In the genomic region with DNA sequence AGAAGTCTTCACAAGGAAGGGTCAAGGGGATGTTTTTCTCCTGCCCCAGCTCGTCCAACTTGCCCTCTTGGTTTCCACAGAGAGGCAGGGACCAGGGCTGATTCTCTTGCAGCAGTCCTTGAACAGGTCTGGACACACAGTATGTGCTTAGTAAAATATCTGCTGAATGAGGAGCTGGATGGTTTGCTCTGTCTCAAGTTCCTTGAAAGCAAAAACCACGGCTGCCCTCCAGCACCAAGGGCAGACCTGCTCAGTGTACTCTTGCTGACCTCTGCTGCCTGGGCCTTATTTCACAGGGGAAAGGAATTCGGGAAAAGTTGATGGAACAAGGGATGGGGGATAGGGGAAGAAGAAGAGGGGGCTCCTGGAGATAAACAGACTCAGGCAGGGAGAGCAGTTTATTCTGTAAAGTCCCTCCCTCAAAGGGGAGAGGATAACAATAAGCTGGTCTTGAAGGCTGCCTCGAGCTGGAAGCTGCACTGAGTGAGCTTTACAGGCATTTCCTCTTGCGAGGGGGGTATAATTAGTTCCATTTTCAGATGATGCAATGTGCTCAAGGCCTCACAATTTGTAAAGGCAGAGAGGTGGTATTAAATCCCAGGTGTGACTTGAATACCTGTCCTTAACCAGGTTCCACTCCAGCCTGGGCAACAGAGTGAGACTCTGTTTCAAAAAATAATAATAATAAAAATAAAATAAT, we compare ENCODE assay signal across 13 cellular contexts. TPM values are rescaled to one million over a fixed set of nuclear protein-coding genes. Genes with fewer than 3 reads are reported as not detected.
DNase-seq lines count a peak whose midpoint lies in the region; ATAC-seq and TF ChIP-seq lines count a peak whose summit lies in the region.
"Had no signal": no experiment of that assay in that cellular context is flagged by ENCODE, and none has a peak within 500 bp of the region (broad histone marks: within the 10 kb centered on the region; RNA-seq: fewer than 3 reads in every experiment).

No MANE protein-coding gene starts in this region.

- no peaks in the 10 kb centered on the region for H3K9me3 Mint-ChIP-seq in activated CD4-positive, alpha-beta memory T cell treated with anti-CD3 and anti-CD28 coated beads, Interleukin-2, amount 10 ng/mL, durations not matched to agents 7 days and 5 days
- no peaks in the 10 kb centered on the region for H3K9me3 Mint-ChIP-seq in nephron progenitor cell

- H3K36me3 Mint-ChIP-seq in activated CD4-positive, alpha-beta memory T cell treated with anti-CD3 and anti-CD28 coated beads, Interleukin-2, amount 10 ng/mL, durations not matched to agents 7 days and 5 days (ENCODE audit: low read depth), result peaks cover 33% of the 10 kb centered on the region
- H3K36me3 Mint-ChIP-seq in nephron progenitor cell (ENCODE audit: low read depth), result peaks cover 55% of the 10 kb centered on the region

- peak overlapping the region; percentile 90 for H3K27ac ChIP-seq in KOPT-K1 (ENCODE audit: low read depth, low read length, poor library complexity, severe bottlenecking)

- H3K4me1 Mint-ChIP-seq in activated CD4-positive, alpha-beta memory T cell treated with anti-CD3 and anti-CD28 coated beads, Interleukin-2, amount 10 ng/mL, durations not matched to agents 7 days and 5 days, result peaks cover 83% of the 10 kb centered on the region
- peaks cover 89% of the 10 kb centered on the region for H3K4me1 Mint-ChIP-seq in nephron progenitor cell

- TF ChIP-seq CTCF in nephron progenitor cell (IDR thresholded peaks at IDR 0.05), result no peak

- ATAC-seq in GM18868 (IDR thresholded peaks at IDR 0.05; ENCODE audit: unreplicated experiment), result no peak

- peak overlapping the region; percentile 22 for H3K27ac Mint-ChIP-seq in activated CD4-positive, alpha-beta memory T cell treated with anti-CD3 and anti-CD28 coated beads, Interleukin-2, amount 10 ng/mL, durations not matched to agents 7 days and 5 days
- peak overlapping the region; percentile 4 for H3K27ac Mint-ChIP-seq in nephron progenitor cell
- H3K27ac Mint-ChIP-seq: stimulated activated naive CD8-positive, alpha-beta T cell treated with anti-CD3 and anti-CD28 coated beads, Interleukin-15, Interleukin-2, amounts not matched to agents 100 ng/mL and 50 ng/mL, for 24 hours had no signal

- H3K36me3 ChIP-seq in KOPT-K1 (ENCODE audit: insufficient read depth, low read length), result peaks cover 49% of the 10 kb centered on the region; the same call in 1 of the 2 replicates

- no peaks in the 10 kb centered on the region for H3K27me3 Mint-ChIP-seq in activated CD4-positive, alpha-beta memory T cell treated with anti-CD3 and anti-CD28 coated beads, Interleukin-2, amount 10 ng/mL, durations not matched to agents 7 days and 5 days
- peaks cover 14% of the 10 kb centered on the region for H3K27me3 Mint-ChIP-seq in nephron progenitor cell (ENCODE audit: low read depth, poor library complexity)
- H3K27me3 Mint-ChIP-seq: stimulated activated naive CD8-positive, alpha-beta T cell treated with anti-CD3 and anti-CD28 coated beads, Interleukin-15, Interleukin-2, amounts not matched to agents 100 ng/mL and 50 ng/mL, for 24 hours had no signal

- CTCF ChIA-PET in activated CD4-positive, alpha-beta memory T cell treated with anti-CD3 and anti-CD28 coated beads, Interleukin-2, amount 10 ng/mL, durations not matched to agents 7 days and 5 days (lab: Charles Lee), result interaction anchor here (0.7 to 1.1 kb wide), 3 partner anchors 11 to 84 kb away, joined by 3 to 5 read pairs (median 3); no protein-coding TSS in a partner anchor

- no peak overlapping the region for H3K4me3 Mint-ChIP-seq in activated CD4-positive, alpha-beta memory T cell treated with anti-CD3 and anti-CD28 coated beads, Interleukin-2, amount 10 ng/mL, durations not matched to agents 7 days and 5 days
- no peak overlapping the region for H3K4me3 Mint-ChIP-seq in nephron progenitor cell
- H3K4me3 Mint-ChIP-seq: stimulated activated naive CD8-positive, alpha-beta T cell treated with anti-CD3 and anti-CD28 coated beads, Interleukin-15, Interleukin-2, amounts not matched to agents 100 ng/mL and 50 ng/mL, for 24 hours had no signal

- H3K9me3 ChIP-seq in KOPT-K1 (ENCODE audit: insufficient read depth, low read length, poor library complexity, severe bottlenecking), result no peaks in the 10 kb centered on the region

- POLR2A ChIA-PET in activated CD4-positive, alpha-beta memory T cell treated with anti-CD3 and anti-CD28 coated beads, Interleukin-2, amount 10 ng/mL, durations not matched to agents 7 days and 5 days (lab: Charles Lee), result interaction anchor here (0.9 to 2.9 kb wide), 2 partner anchors 10 to 15 kb away, joined by 3 to 9 read pairs; partner anchors contain the start of gene KCNK5

- DNase-seq in NCI-H2227 treated with DMSO at 0.1 percent for 48 hours (lab: John Stamatoyannopoulos, UW) (peak; percentile 39), NCI-H2227 (lab: John Stamatoyannopoulos, UW; ENCODE audit: unreplicated experiment) (no peak), nephron progenitor cell (no peak), NCI-H748 treated with DMSO at 0.1 percent for 48 hours (lab: John Stamatoyannopoulos, UW) (no peak), T1000 (lab: John Stamatoyannopoulos, UW) (no peak)
- no peak for DNase-seq in activated CD4-positive, alpha-beta memory T cell treated with anti-CD3 and anti-CD28 coated beads, Interleukin-2, amount 10 ng/mL, durations not matched to agents 7 days and 5 days
- DNase-seq: activated CD4-positive, alpha-beta T cell treated with anti-CD3 and anti-CD28 coated beads for 4 hours; aorta; NCI-H1694; RPMI8226 had no signal

RNA-seq across cellular contexts. Expression of gene KCNK5, which starts 10.3 kb away (rescaled TPM):
- total RNA-seq in activated CD4-positive, alpha-beta memory T cell treated with anti-CD3 and anti-CD28 coated beads, Interleukin-2, amount 10 ng/mL, durations not matched to agents 7 days and 5 days, result 1 to 10 TPM; 8.6 to 9.2 TPM
